1 cellular context compared by ENCODE assay signal in the genomic region with DNA sequence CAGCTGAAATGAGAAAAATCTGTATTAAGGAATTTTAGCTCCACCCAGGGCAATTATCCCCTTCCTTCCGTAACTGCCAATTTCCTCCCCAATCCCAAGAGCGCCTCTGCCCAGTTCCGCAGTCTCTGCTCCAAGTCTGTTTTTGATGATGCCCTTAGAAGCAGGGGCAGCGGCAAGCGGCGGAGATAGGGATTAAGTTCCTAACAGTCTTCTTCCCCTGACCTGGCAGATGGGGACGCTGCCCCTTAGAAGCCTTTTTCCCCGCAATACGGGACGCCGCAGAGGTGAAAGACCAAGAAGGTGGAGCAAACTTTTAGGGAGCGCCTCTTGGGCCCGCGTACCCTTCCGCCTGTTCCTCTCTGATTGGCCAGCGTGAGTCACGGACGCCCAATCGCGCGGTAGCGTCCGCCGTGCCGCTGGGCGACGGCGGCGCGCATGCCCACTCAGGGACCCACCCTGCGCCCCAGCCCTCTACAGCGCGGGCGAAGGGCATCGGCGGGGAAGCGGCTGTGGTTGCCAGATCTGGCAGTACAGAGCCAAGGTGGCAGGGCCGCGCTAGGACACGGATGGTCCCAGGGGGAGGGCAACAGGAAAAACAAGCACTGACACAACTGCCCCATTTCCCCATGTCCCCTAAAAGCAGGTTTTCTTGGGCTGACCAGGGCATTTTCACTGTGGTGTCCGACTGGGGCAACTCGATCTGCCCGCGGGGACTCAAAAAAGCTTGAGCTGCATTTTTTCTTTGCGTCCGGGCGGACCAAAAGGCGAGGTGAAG.
TF ChIP-seq lines count a peak whose summit lies in the region.

No MANE protein-coding gene starts in this region.

TF ChIP-seq in K562, 482 proteins besides CTCF, POLR2A, EP300 and RAD21 (continued from another document and continues in another):
- TF ChIP-seq, protein P1, sequence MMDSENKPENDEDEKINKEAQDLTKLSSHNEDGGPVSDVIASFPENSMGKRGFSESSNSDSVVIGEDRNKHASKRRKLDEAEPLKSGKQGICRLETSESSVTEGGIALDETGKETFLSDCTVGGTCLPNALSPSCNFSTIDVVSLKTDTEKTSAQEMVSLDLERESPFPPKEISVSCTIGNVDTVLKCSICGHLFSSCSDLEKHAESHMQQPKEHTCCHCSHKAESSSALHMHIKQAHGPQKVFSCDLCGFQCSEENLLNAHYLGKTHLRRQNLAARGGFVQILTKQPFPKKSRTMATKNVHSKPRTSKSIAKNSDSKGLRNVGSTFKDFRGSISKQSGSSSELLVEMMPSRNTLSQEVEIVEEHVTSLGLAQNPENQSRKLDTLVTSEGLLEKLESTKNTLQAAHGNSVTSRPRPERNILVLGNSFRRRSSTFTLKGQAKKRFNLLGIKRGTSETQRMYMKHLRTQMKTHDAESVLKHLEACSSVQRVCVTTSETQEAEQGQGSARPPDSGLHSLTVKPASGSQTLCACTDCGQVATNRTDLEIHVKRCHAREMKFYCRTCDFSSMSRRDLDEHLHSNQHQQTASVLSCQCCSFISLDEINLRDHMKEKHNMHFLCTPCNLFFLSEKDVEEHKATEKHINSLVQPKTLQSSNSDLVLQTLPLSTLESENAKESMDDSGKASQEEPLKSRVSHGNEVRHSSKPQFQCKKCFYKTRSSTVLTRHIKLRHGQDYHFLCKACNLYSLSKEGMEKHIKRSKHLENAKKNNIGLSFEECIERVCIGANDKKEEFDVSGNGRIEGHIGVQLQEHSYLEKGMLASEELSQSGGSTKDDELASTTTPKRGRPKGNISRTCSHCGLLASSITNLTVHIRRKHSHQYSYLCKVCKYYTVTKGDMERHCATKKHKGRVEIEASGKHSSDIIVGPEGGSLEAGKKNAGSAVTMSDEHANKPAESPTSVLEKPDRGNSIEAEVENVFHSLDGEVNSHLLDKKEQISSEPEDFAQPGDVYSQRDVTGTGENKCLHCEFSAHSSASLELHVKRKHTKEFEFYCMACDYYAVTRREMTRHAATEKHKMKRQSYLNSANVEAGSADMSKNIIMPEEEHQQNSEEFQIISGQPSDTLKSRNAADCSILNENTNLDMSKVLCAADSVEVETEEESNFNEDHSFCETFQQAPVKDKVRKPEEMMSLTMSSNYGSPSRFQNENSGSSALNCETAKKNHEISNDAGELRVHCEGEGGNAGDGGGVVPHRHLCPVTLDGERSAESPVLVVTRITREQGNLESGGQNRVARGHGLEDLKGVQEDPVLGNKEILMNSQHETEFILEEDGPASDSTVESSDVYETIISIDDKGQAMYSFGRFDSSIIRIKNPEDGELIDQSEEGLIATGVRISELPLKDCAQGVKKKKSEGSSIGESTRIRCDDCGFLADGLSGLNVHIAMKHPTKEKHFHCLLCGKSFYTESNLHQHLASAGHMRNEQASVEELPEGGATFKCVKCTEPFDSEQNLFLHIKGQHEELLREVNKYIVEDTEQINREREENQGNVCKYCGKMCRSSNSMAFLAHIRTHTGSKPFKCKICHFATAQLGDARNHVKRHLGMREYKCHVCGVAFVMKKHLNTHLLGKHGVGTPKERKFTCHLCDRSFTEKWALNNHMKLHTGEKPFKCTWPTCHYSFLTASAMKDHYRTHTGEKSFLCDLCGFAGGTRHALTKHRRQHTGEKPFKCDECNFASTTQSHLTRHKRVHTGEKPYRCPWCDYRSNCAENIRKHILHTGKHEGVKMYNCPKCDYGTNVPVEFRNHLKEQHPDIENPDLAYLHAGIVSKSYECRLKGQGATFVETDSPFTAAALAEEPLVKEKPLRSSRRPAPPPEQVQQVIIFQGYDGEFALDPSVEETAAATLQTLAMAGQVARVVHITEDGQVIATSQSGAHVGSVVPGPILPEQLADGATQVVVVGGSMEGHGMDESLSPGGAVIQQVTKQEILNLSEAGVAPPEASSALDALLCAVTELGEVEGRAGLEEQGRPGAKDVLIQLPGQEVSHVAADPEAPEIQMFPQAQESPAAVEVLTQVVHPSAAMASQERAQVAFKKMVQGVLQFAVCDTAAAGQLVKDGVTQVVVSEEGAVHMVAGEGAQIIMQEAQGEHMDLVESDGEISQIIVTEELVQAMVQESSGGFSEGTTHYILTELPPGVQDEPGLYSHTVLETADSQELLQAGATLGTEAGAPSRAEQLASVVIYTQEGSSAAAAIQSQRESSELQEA (IDR thresholded peaks at IDR 0.05; ENCODE audit: low read depth), result peak; percentile 47; the same call in 1 of the 2 replicates
- TF ChIP-seq, protein P2, sequence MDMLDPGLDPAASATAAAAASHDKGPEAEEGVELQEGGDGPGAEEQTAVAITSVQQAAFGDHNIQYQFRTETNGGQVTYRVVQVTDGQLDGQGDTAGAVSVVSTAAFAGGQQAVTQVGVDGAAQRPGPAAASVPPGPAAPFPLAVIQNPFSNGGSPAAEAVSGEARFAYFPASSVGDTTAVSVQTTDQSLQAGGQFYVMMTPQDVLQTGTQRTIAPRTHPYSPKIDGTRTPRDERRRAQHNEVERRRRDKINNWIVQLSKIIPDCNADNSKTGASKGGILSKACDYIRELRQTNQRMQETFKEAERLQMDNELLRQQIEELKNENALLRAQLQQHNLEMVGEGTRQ (CRISPR knock-in tag; IDR thresholded peaks at IDR 0.05), result peak; percentile 74
- TF ChIP-seq, protein P3, sequence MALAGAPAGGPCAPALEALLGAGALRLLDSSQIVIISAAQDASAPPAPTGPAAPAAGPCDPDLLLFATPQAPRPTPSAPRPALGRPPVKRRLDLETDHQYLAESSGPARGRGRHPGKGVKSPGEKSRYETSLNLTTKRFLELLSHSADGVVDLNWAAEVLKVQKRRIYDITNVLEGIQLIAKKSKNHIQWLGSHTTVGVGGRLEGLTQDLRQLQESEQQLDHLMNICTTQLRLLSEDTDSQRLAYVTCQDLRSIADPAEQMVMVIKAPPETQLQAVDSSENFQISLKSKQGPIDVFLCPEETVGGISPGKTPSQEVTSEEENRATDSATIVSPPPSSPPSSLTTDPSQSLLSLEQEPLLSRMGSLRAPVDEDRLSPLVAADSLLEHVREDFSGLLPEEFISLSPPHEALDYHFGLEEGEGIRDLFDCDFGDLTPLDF (CRISPR knock-in tag; IDR thresholded peaks at IDR 0.05), result no peak
- TF ChIP-seq, protein P4, sequence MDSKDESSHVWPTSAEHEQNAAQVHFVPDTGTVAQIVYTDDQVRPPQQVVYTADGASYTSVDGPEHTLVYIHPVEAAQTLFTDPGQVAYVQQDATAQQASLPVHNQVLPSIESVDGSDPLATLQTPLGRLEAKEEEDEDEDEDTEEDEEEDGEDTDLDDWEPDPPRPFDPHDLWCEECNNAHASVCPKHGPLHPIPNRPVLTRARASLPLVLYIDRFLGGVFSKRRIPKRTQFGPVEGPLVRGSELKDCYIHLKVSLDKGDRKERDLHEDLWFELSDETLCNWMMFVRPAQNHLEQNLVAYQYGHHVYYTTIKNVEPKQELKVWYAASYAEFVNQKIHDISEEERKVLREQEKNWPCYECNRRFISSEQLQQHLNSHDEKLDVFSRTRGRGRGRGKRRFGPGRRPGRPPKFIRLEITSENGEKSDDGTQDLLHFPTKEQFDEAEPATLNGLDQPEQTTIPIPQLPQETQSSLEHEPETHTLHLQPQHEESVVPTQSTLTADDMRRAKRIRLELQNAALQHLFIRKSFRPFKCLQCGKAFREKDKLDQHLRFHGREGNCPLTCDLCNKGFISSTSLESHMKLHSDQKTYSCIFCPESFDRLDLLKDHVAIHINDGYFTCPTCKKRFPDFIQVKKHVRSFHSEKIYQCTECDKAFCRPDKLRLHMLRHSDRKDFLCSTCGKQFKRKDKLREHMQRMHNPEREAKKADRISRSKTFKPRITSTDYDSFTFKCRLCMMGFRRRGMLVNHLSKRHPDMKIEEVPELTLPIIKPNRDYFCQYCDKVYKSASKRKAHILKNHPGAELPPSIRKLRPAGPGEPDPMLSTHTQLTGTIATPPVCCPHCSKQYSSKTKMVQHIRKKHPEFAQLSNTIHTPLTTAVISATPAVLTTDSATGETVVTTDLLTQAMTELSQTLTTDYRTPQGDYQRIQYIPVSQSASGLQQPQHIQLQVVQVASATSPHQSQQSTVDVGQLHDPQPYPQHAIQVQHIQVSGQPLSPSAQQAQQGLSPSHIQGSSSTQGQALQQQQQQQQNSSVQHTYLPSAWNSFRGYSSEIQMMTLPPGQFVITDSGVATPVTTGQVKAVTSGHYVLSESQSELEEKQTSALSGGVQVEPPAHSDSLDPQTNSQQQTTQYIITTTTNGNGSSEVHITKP (IDR thresholded peaks at IDR 0.05; ENCODE audit: partially characterized antibody), result peak; percentile 13
- TF ChIP-seq C11orf30 (IDR thresholded peaks at IDR 0.05; ENCODE audit: low read depth) (0 out of 2 replicates have a peak, but pooled peaks have one; percentile 47), ATF1 (CRISPR knock-in tag; IDR thresholded peaks at IDR 0.05) (no peak), ATF1 (tag; IDR thresholded peaks at IDR 0.05) (peak; percentile 29; the same call in 1 of the 2 replicates), CCAR2 (IDR thresholded peaks at IDR 0.05; ENCODE audit: low read depth, low read length) (no peak), NRF1 (conservative IDR thresholded peaks at IDR 0.05 in 1 of 2, IDR thresholded peaks at IDR 0.05 in 1 of 2) (peak; percentile 90 to 92), SMARCB1 (IDR thresholded peaks at IDR 0.05; ENCODE audit: insufficient read length, low read depth) (no peak), PHF8 (IDR thresholded peaks at IDR 0.05; ENCODE audit: borderline replicate concordance, low read length) (peak; percentile 68; the same call in 1 of the 2 replicates), RFX1 (IDR thresholded peaks at IDR 0.05) (peak; percentile 44), ZFX (CRISPR knock-in tag; IDR thresholded peaks at IDR 0.05) (peak; percentile 25), RBFOX2 (IDR thresholded peaks at IDR 0.05; ENCODE audit: low read depth, low read length) (peak; percentile 82), HMG20B (CRISPR knock-in tag; IDR thresholded peaks at IDR 0.05) (no peak), ARID1B (IDR thresholded peaks at IDR 0.05) (no peak), TBP (optimal IDR thresholded peaks at IDR 0.05; ENCODE audit: low read depth, low read length) (no peak), ZBTB11 (CRISPR knock-in tag; IDR thresholded peaks at IDR 0.05) (peak in 1 of 3 experiments; percentile 81; a peak in 1 of 6 replicates), CHD2 (IDR thresholded peaks at IDR 0.05; ENCODE audit: low read depth, low read length) (0 out of 2 replicates have a peak, but pooled peaks have one; percentile 15), ZNF316 (IDR thresholded peaks at IDR 0.05) (peak; percentile 60), HNRNPL (IDR thresholded peaks at IDR 0.05; ENCODE audit: low read depth, low read length) (peak; percentile 94), FIP1L1 (IDR thresholded peaks at IDR 0.05; ENCODE audit: low read depth, low read length, poor library complexity, severe bottlenecking) (no peak), DPF2 (IDR thresholded peaks at IDR 0.05) (no peak), L3MBTL2 (IDR thresholded peaks at IDR 0.05) (no peak; the same call in 1 of the 2 replicates), RAD51 (IDR thresholded peaks at IDR 0.05; ENCODE audit: borderline replicate concordance, low read depth) (0 out of 2 replicates have a peak, but pooled peaks have one; percentile 8), NR2C1 (IDR thresholded peaks at IDR 0.05) (no peak; the same call in 1 of the 2 replicates), NR2C1 (tag; IDR thresholded peaks at IDR 0.05) (peak; percentile 52), RBBP5 (IDR thresholded peaks at IDR 0.05; ENCODE audit: borderline replicate concordance, insufficient read depth, low read length, poor library complexity, severe bottlenecking) (peak; percentile 44), GABPA (tag; conservative IDR thresholded peaks at IDR 0.05; ENCODE audit: low read depth) (peak; percentile 69), PPARD (CRISPR knock-in tag; IDR thresholded peaks at IDR 0.05) (no peak), NR2C2 (CRISPR knock-in tag; IDR thresholded peaks at IDR 0.05) (no peak), NR2C2 (tag; IDR thresholded peaks at IDR 0.05) (peak; percentile 77), CBFA2T3 (IDR thresholded peaks at IDR 0.05) (no peak), CXXC5 (CRISPR knock-in tag; IDR thresholded peaks at IDR 0.05) (peak; percentile 52), CREM (IDR thresholded peaks at IDR 0.05; ENCODE audit: low read depth) (no peak), NR1H2 (CRISPR knock-in tag; IDR thresholded peaks at IDR 0.05) (no peak), PHF20 (IDR thresholded peaks at IDR 0.05; ENCODE audit: partially characterized antibody) (peak; percentile 54)
- TF ChIP-seq, protein P5, sequence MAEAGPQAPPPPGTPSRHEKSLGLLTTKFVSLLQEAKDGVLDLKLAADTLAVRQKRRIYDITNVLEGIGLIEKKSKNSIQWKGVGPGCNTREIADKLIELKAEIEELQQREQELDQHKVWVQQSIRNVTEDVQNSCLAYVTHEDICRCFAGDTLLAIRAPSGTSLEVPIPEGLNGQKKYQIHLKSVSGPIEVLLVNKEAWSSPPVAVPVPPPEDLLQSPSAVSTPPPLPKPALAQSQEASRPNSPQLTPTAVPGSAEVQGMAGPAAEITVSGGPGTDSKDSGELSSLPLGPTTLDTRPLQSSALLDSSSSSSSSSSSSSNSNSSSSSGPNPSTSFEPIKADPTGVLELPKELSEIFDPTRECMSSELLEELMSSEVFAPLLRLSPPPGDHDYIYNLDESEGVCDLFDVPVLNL (CRISPR knock-in tag; IDR thresholded peaks at IDR 0.05; ENCODE audit: low read depth), result no peak
- TF ChIP-seq, protein P6, sequence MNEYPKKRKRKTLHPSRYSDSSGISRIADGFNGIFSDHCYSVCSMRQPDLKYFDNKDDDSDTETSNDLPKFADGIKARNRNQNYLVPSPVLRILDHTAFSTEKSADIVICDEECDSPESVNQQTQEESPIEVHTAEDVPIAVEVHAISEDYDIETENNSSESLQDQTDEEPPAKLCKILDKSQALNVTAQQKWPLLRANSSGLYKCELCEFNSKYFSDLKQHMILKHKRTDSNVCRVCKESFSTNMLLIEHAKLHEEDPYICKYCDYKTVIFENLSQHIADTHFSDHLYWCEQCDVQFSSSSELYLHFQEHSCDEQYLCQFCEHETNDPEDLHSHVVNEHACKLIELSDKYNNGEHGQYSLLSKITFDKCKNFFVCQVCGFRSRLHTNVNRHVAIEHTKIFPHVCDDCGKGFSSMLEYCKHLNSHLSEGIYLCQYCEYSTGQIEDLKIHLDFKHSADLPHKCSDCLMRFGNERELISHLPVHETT (CRISPR knock-in tag; conservative IDR thresholded peaks at IDR 0.05 in 1 of 2, IDR thresholded peaks at IDR 0.05 in 1 of 2), result peak in 1 of 2 experiments; percentile 5; a peak in 1 of 4 replicates
